Comparison of ENCODE assay signal across 12 cellular contexts in the genomic region with DNA sequence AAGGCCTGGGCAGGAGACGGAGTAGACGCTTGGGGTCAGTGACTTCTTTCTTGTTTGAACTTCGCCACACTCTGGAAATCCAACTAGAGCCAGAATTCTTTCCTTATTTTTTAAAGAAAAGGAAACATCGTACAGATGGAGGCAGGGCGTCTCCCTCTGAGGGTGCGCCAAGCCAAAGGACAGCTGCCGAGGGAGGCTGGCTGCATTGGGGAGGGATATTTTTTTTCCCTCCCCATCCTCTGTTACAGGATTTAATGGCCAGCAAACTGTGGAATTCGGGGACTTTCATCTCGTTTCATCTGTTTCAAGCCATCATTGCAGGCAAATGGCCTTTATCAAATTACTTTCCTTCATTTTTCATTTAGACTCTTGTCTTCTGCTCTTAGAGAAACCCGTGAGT. TPM values are rescaled to one million over a fixed set of nuclear protein-coding genes. Genes with fewer than 3 reads are reported as not detected.
DNase-seq lines count a peak whose midpoint lies in the region; ATAC-seq and TF ChIP-seq lines count a peak whose summit lies in the region.
"Had no signal": no experiment of that assay in that cellular context is flagged by ENCODE, and none has a peak within 500 bp of the region (broad histone marks: within the 10 kb centered on the region; RNA-seq: fewer than 3 reads in every experiment).

No MANE protein-coding gene starts in this region.

- no peak overlapping the region for H2BK120ac ChIP-seq in IMR-90 (ENCODE audit: low read depth, low read length)

- DNase-seq in CD4-positive, CD25-positive, alpha-beta regulatory T cell, result no peak
- no peak for DNase-seq in IMR-90
- DNase-seq in activated naive CD8-positive, alpha-beta T cell treated with anti-CD3 and anti-CD28 coated beads for 36 hours, result no peak
- DNase-seq in natural killer cell, result no peak
- DNase-seq in NCI-H2171 treated with DMSO at 0.1 percent for 48 hours (lab: John Stamatoyannopoulos, UW), result no peak
- DNase-seq: H9, NCI-H1092 treated with DMSO at 0.1 percent for 48 hours, NCI-H446 had no signal

- no peak overlapping the region for H3K56ac ChIP-seq in IMR-90 (ENCODE audit: extremely low read depth, insufficient read depth, low read length)

- peaks cover 0 to 1% (median 0%) of the 10 kb centered on the region in 7 donors for H3K9me3 Mint-ChIP-seq in CD4-positive, CD25-positive, alpha-beta regulatory T cell
- H3K9me3 Mint-ChIP-seq in activated naive CD8-positive, alpha-beta T cell treated with anti-CD3 and anti-CD28 coated beads for 36 hours, result no peaks in the 10 kb centered on the region
- H3K9me3 Mint-ChIP-seq in natural killer cell, result no peaks in the 10 kb centered on the region
- H3K9me3 Mint-ChIP-seq: H9 had no signal

- H3K27me3 Mint-ChIP-seq in CD4-positive, CD25-positive, alpha-beta regulatory T cell, result no peaks in the 10 kb centered on the region
- H3K27me3 Mint-ChIP-seq in activated naive CD8-positive, alpha-beta T cell treated with anti-CD3 and anti-CD28 coated beads for 36 hours, result no peaks in the 10 kb centered on the region
- H3K27me3 Mint-ChIP-seq in natural killer cell (ENCODE audit: low read depth in 2 of 2), result no peaks in the 10 kb centered on the region

- TF ChIP-seq RAD21 in IMR-90 (IDR thresholded peaks at IDR 0.05; ENCODE audit: low read length), result no peak

- H3K79me1 ChIP-seq in IMR-90 (ENCODE audit: low read depth in 1 of 2, low read length in 2 of 2), result no peaks in the 10 kb centered on the region

- H3K27ac Mint-ChIP-seq in CD4-positive, CD25-positive, alpha-beta regulatory T cell, result peak overlapping the region; percentile 98 to 99 (median 99)
- peak overlapping the region; percentile 95 for H3K27ac Mint-ChIP-seq in activated naive CD8-positive, alpha-beta T cell treated with anti-CD3 and anti-CD28 coated beads for 36 hours
- peak overlapping the region; percentile 95 to 98 for H3K27ac Mint-ChIP-seq in natural killer cell
- H3K27ac Mint-ChIP-seq: H9 had no signal

- H2BK15ac ChIP-seq in IMR-90 (ENCODE audit: low read depth, low read length), result no peak overlapping the region; the same call in 2 of the 3 replicates

- CTCF ChIA-PET in IMR-90 (lab: Yijun Ruan, JAX), result no interaction called here

- peaks cover 31 to 79% (median 50%) of the 10 kb centered on the region in 4 donors for H3K4me1 Mint-ChIP-seq in CD4-positive, CD25-positive, alpha-beta regulatory T cell
- H3K4me1 Mint-ChIP-seq in activated naive CD8-positive, alpha-beta T cell treated with anti-CD3 and anti-CD28 coated beads for 36 hours, result peaks cover 51% of the 10 kb centered on the region
- peaks cover 58 to 60% of the 10 kb centered on the region in 2 donors for H3K4me1 Mint-ChIP-seq in natural killer cell

- H4K8ac ChIP-seq in IMR-90 (ENCODE audit: low read depth in 2 of 2, low read length in 2 of 2), result no peak overlapping the region

- intact Hi-C loops in IMR-90 (cut with micrococcal nuclease), result no loop called here
- intact Hi-C loops in natural killer cell (cut with micrococcal nuclease), result loop anchor here (1.0 to 2.0 kb wide), 3 partner anchors 15 to 21 kb away; a partner anchor contains a TSS

- H3K27me3 ChIP-seq in CD4-positive, CD25-positive, alpha-beta regulatory T cell (ENCODE audit: control insufficient read depth, insufficient read depth, low read length), result no peaks in the 10 kb centered on the region
- peaks cover 6% of the 10 kb centered on the region; the same call in 1 of the 2 replicates for H3K27me3 ChIP-seq in IMR-90 (ENCODE audit: control insufficient read depth, insufficient read depth, low read length)
- H3K27me3 ChIP-seq: ascending aorta had no signal

- H2AK9ac ChIP-seq in IMR-90 (replicated peaks; ENCODE audit: low read depth, low read length, poor library complexity), result peak overlapping the region; percentile 19

- H3K14ac ChIP-seq in IMR-90 (replicated peaks; ENCODE audit: low read depth, low read length), result no peak overlapping the region

- H2BK20ac ChIP-seq in IMR-90 (ENCODE audit: low read depth, low read length), result no peak overlapping the region

- H3K4me1 ChIP-seq in CD4-positive, CD25-positive, alpha-beta regulatory T cell (ENCODE audit: control insufficient read depth, insufficient read depth, low read length, poor library complexity, severe bottlenecking), result peaks cover 54% of the 10 kb centered on the region
- H3K4me1 ChIP-seq in IMR-90 (ENCODE audit: control insufficient read depth, insufficient read depth, low read length), result peaks cover 16% of the 10 kb centered on the region

- peak overlapping the region; percentile 75 for H3K4me3 ChIP-seq in CD4-positive, CD25-positive, alpha-beta regulatory T cell (ENCODE audit: low read depth, low read length)
- no peak overlapping the region for H3K4me3 ChIP-seq in IMR-90 (ENCODE audit: insufficient read depth, low read depth, low read length)
- H3K4me3 ChIP-seq: ascending aorta had no signal

- peaks cover 7% of the 10 kb centered on the region; the same call in 1 of the 2 replicates for H3K9me1 ChIP-seq in IMR-90 (ENCODE audit: insufficient read depth, low read length)

- no TSS peak for BruUV-seq in IMR-90 (replicated peaks; lab: Mats Ljungman, UMichigan)

- no peak overlapping the region for H3K4ac ChIP-seq in IMR-90 (ENCODE audit: low read depth, low read length)

- no peak overlapping the region for H4K91ac ChIP-seq in IMR-90 (ENCODE audit: insufficient read depth, low read depth, low read length)

- peak overlapping the region in 3 of 4 donors; percentile 66 to 85 (median 80) for H3K4me3 Mint-ChIP-seq in CD4-positive, CD25-positive, alpha-beta regulatory T cell
- H3K4me3 Mint-ChIP-seq in activated naive CD8-positive, alpha-beta T cell treated with anti-CD3 and anti-CD28 coated beads for 36 hours, result no peak overlapping the region
- H3K4me3 Mint-ChIP-seq in natural killer cell, result peak overlapping the region; percentile 77
- H3K4me3 Mint-ChIP-seq: H9 had no signal

- WGBS in IMR-90 (ENCODE audit: extremely low coverage in 2 of 2, insufficient read length in 1 of 2), 2 experiments, result 0% methylated on average over 1 of the region's 10 CpGs; no CpG with 5 or more reads in 1 of the 2 experiments

- H3K9ac ChIP-seq in IMR-90 (ENCODE audit: low read depth, low read length), result no peak overlapping the region

- H3K36me3 Mint-ChIP-seq in CD4-positive, CD25-positive, alpha-beta regulatory T cell, result no peaks in the 10 kb centered on the region
- H3K36me3 Mint-ChIP-seq in activated naive CD8-positive, alpha-beta T cell treated with anti-CD3 and anti-CD28 coated beads for 36 hours, result peaks cover 8% of the 10 kb centered on the region
- H3K36me3 Mint-ChIP-seq in natural killer cell, result no peaks in the 10 kb centered on the region

- H2AFZ ChIP-seq in IMR-90 (replicated peaks; ENCODE audit: low read length, poor library complexity), result no peak overlapping the region

- TF ChIP-seq POLR2A in IMR-90 (IDR thresholded peaks at IDR 0.05; ENCODE audit: low read depth, low read length), result no peak

- POLR2A ChIA-PET in IMR-90 (lab: Charles Lee; ENCODE audit: unreplicated experiment), result no interaction called here

- H2AK5ac ChIP-seq in IMR-90 (ENCODE audit: low read depth, low read length), result no peak overlapping the region; the same call in 1 of the 2 replicates

- H2BK5ac ChIP-seq in IMR-90 (ENCODE audit: low read depth, low read length, poor library complexity, severe bottlenecking), result no peak overlapping the region

- no peaks in the 10 kb centered on the region for H3K9me3 ChIP-seq in CD4-positive, CD25-positive, alpha-beta regulatory T cell (ENCODE audit: control insufficient read depth in 2 of 2, low read length in 2 of 2)
- no peaks in the 10 kb centered on the region for H3K9me3 ChIP-seq in IMR-90 (ENCODE audit: control insufficient read depth, insufficient read depth, low read length)
- H3K9me3 ChIP-seq: ascending aorta had no signal

- TF ChIP-seq CTCF in IMR-90 (conservative IDR thresholded peaks at IDR 0.05; ENCODE audit: low read depth, low read length) (no peak), natural killer cell (IDR thresholded peaks at IDR 0.05) (no peak)

- H3K36me3 ChIP-seq in CD4-positive, CD25-positive, alpha-beta regulatory T cell (ENCODE audit: control insufficient read depth, insufficient read depth, low read length), result no peaks in the 10 kb centered on the region
- no peaks in the 10 kb centered on the region for H3K36me3 ChIP-seq in IMR-90 (ENCODE audit: control insufficient read depth, insufficient read depth, low read length)
- H3K36me3 ChIP-seq: ascending aorta had no signal

- no peak overlapping the region for H3K23ac ChIP-seq in IMR-90 (ENCODE audit: low read depth, low read length)

- dilution Hi-C loops in IMR-90 (cut with HindIII; ENCODE audit: low sequenced_read_pairs, unreplicated experiment), result no loop called here

- H4K20me1 ChIP-seq in IMR-90 (ENCODE audit: insufficient read depth, low read length), result no peaks in the 10 kb centered on the region

- in situ Hi-C loops in IMR-90 (cut with MboI; ENCODE audit: low sequenced_read_pairs), result no loop called here

- H3K27ac ChIP-seq in CD4-positive, CD25-positive, alpha-beta regulatory T cell (ENCODE audit: insufficient read depth, low read length, poor library complexity, severe bottlenecking), result peak overlapping the region; percentile 85
- H3K27ac ChIP-seq in IMR-90 (ENCODE audit: insufficient read depth, low read length), result no peak overlapping the region
- H3K27ac ChIP-seq: ascending aorta had no signal

- no peak overlapping the region for H4K5ac ChIP-seq in IMR-90 (ENCODE audit: low read depth, low read length)

- H3K18ac ChIP-seq in IMR-90 (ENCODE audit: low read depth, low read length), result no peak overlapping the region

- no peak overlapping the region for H3K4me2 ChIP-seq in IMR-90 (ENCODE audit: low read depth, low read length)

- ATAC-seq in CD4-positive, CD25-positive, alpha-beta regulatory T cell (ENCODE audit: low read depth in 2 of 2), result no peak
- ATAC-seq in IMR-90 (ENCODE audit: low read depth), result no peak
- ATAC-seq in natural killer cell, result no peak
- ATAC-seq in HG02938 (IDR thresholded peaks at IDR 0.05; ENCODE audit: unreplicated experiment), result no peak
- ATAC-seq in HG03354 (IDR thresholded peaks at IDR 0.05; ENCODE audit: poor library complexity, severe bottlenecking, unreplicated experiment), result no peak
- no peak for ATAC-seq in HG02798 (IDR thresholded peaks at IDR 0.05; ENCODE audit: poor library complexity, unreplicated experiment)

RNA-seq across cellular contexts. Expression of a gene that starts 15.9 kb away (rescaled TPM):
- 6.3 TPM for total RNA-seq in CD4-positive, CD25-positive, alpha-beta regulatory T cell
- 1 to 10 TPM; 3.5 to 8.9 (median 5.0) TPM for polyA plus RNA-seq in CD4-positive, CD25-positive, alpha-beta regulatory T cell
- total RNA-seq in IMR-90 (2012; rRNA removed), result 0.36 and 0.56 TPM in 2 replicates
- 0.67 and 0.74 TPM in 2 replicates for polyA plus RNA-seq in IMR-90 (2012; rRNA removed)
- polyA plus RNA-seq in IMR-90 (2012; cell fraction: cytosol; rRNA removed), result 0.35 and 0.46 TPM in 2 replicates
- 1.4 and 1.8 TPM in 2 replicates for polyA plus RNA-seq in IMR-90 (2012; cell fraction: nucleus; rRNA removed; ENCODE audit: low replicate concordance)
- total RNA-seq in activated naive CD8-positive, alpha-beta T cell treated with anti-CD3 and anti-CD28 coated beads for 36 hours, result 1 to 10 TPM; 9.7 to 9.9 TPM
- total RNA-seq in natural killer cell, result 10 to 100 TPM in 1 of 3 donors, 1 to 10 TPM in 2; 3.7 to 12.3 (median 7.4) TPM
- total RNA-seq: ascending aorta had no signal

RNA-seq across cellular contexts. Expression of a gene that starts 58.4 kb away (rescaled TPM):
- 92.4 TPM for total RNA-seq in CD4-positive, CD25-positive, alpha-beta regulatory T cell
- 100 to 1,000 TPM; 125 to 156 (median 142) TPM for polyA plus RNA-seq in CD4-positive, CD25-positive, alpha-beta regulatory T cell
- 68.0 and 85.9 TPM in 2 replicates for total RNA-seq in IMR-90 (2012; rRNA removed)
- 63.4 and 64.7 TPM in 2 replicates for polyA plus RNA-seq in IMR-90 (2012; rRNA removed)
- polyA plus RNA-seq in IMR-90 (2012; cell fraction: cytosol; rRNA removed), result 27.3 and 44.4 TPM in 2 replicates
- polyA plus RNA-seq in IMR-90 (2012; cell fraction: nucleus; rRNA removed; ENCODE audit: low replicate concordance), result 22.8 and 69.6 TPM in 2 replicates
- 100 to 1,000 TPM; 147 to 157 TPM for total RNA-seq in activated naive CD8-positive, alpha-beta T cell treated with anti-CD3 and anti-CD28 coated beads for 36 hours
- 100 to 1,000 TPM in 2 of 3 donors, 10 to 100 TPM in 1; 83.4 to 108 (median 105) TPM for total RNA-seq in natural killer cell
